Comparison of ENCODE assay signal across 9 cellular contexts in the genomic region with DNA sequence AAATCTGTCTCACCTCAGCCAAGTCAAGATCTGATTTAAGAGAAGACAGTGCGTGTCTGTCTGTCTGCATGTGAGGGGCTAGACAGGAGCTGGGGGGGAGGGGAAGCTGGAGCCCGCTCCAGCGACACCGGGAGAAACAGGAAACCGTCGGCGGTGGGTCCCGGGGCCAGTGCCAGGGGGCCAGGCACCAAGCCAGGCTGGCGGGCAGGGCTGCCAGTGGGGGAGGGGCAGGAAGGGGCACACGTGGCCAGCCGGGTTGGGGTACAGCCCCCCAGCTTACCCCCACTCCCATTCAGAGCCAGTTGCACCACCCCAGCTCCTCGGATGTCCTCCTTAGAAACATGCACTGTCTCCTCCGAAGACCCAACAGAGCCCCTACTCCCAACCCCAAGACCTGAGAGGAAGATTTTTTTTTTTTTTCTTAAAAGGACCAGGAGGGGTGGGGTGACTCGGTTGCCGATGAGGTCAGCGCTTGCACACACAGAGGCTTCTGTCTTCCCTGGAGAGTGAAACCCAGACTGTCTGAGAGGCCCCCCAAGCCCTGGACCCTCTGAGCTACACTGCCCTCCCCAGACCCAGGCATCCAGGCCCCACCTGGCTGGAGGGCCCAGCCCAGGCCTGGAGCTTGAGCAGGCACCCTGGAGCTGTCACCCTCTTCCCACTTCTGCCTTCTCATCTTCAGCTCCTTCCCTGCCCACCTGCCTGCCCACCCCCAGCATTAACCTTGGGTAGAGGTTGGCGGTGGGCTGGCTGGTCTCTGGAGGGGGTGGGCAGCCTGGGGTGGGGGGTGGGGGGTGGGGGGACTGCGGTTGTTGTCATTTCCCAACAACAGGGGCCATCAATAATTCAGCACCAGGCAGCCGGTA. TPM values are rescaled to one million over a fixed set of nuclear protein-coding genes. Genes with fewer than 3 reads are reported as not detected.
DNase-seq lines count a peak whose midpoint lies in the region; ATAC-seq and TF ChIP-seq lines count a peak whose summit lies in the region.
"Had no signal": no experiment of that assay in that cellular context is flagged by ENCODE, and none has a peak within 500 bp of the region (broad histone marks: within the 10 kb centered on the region; RNA-seq: fewer than 3 reads in every experiment).

No MANE protein-coding gene starts in this region.

- H3K79me2 ChIP-seq in smooth muscle cell (ENCODE audit: low read depth): peaks cover 61% of the 10 kb centered on the region

- peaks cover 27% of the 10 kb centered on the region for H3K4me1 Mint-ChIP-seq in activated naive CD8-positive, alpha-beta T cell (ENCODE audit: low read depth)

- peaks cover 74% of the 10 kb centered on the region for H4K20me1 ChIP-seq in smooth muscle cell (ENCODE audit: low read depth)

- no peaks in the 10 kb centered on the region for H3K9me3 Mint-ChIP-seq in activated naive CD8-positive, alpha-beta T cell (ENCODE audit: low read depth)

- H3K27me3 Mint-ChIP-seq in activated naive CD8-positive, alpha-beta T cell: no peaks in the 10 kb centered on the region

- H3K36me3 Mint-ChIP-seq in activated naive CD8-positive, alpha-beta T cell: no peaks in the 10 kb centered on the region

- no peak overlapping the region for H2AFZ ChIP-seq in smooth muscle cell (ENCODE audit: low read depth)

- H3K9me3 ChIP-seq in smooth muscle cell (replicated peaks; ENCODE audit: low read depth): no peaks in the 10 kb centered on the region

- no peaks in the 10 kb centered on the region for H3K27me3 ChIP-seq in smooth muscle cell (ENCODE audit: low read depth)

- 67% methylated on average over 15 of the region's 19 CpGs for WGBS in smooth muscle cell (ENCODE audit: low lambda C conversion rate)

- ATAC-seq in left ventricle myocardium superior: no peak
- no peak for ATAC-seq in HG02678 (IDR thresholded peaks at IDR 0.05; ENCODE audit: unreplicated experiment)

- intact Hi-C loops in left ventricle myocardium superior (cut with micrococcal nuclease): no loop called here

- TF ChIP-seq CTCF in smooth muscle cell (IDR thresholded peaks at IDR 0.05; ENCODE audit: borderline replicate concordance, insufficient read depth, poor library complexity, severe bottlenecking): no peak

- peak overlapping the region; percentile 97 for H3K27ac ChIP-seq in smooth muscle cell (ENCODE audit: low read depth)

- no peak overlapping the region for H3K9ac ChIP-seq in smooth muscle cell (ENCODE audit: low read depth)

- DNase-seq in EL: peak; percentile 40
- peak; percentile 63 for DNase-seq in left ventricle myocardium superior
- no peak for DNase-seq in smooth muscle cell (lab: John Stamatoyannopoulos, UW; ENCODE audit: unreplicated experiment)
- no peak for DNase-seq in T1000 (lab: John Stamatoyannopoulos, UW)
- no peak for DNase-seq in HuH-7 (ENCODE audit: low spot score)
- no peak for DNase-seq in DMS153 (lab: John Stamatoyannopoulos, UW)
- DNase-seq: SHP77 treated with DMSO at 0.1 percent for 48 hours had no signal

- H3K4me3 ChIP-seq in smooth muscle cell: no peak overlapping the region

- no peaks in the 10 kb centered on the region for H3K36me3 ChIP-seq in smooth muscle cell (ENCODE audit: low read depth)

- peaks cover 25% of the 10 kb centered on the region for H3F3A ChIP-seq in smooth muscle cell (ENCODE audit: low read depth)

- H3K27ac Mint-ChIP-seq in activated naive CD8-positive, alpha-beta T cell: peak overlapping the region; percentile 54

- peak overlapping the region; percentile 64 for H3K4me3 Mint-ChIP-seq in activated naive CD8-positive, alpha-beta T cell

- peaks cover 17% of the 10 kb centered on the region for H3K4me1 ChIP-seq in smooth muscle cell (ENCODE audit: low read depth)

- H3K4me2 ChIP-seq in smooth muscle cell: peak overlapping the region; percentile 59

RNA-seq across cellular contexts. Expression of a gene that starts 4.0 kb away (rescaled TPM):
- total RNA-seq in left ventricle myocardium superior (46.0 TPM), smooth muscle cell (20.5 and 43.9 TPM in 2 replicates)
- polyA plus RNA-seq in smooth muscle cell: 14.2 and 14.9 TPM in 2 replicates

RNA-seq across cellular contexts. Expression of a gene that starts 8.5 kb away (rescaled TPM):
- total RNA-seq in left ventricle myocardium superior (40.0 TPM), smooth muscle cell (26.0 and 27.4 TPM in 2 replicates)
- 34.6 and 39.0 TPM in 2 replicates for polyA plus RNA-seq in smooth muscle cell

RNA-seq across cellular contexts. Expression of a gene that starts 18.2 kb away (rescaled TPM):
- 37.1 TPM for total RNA-seq in left ventricle myocardium superior
- 12.6 and 13.6 TPM in 2 replicates for total RNA-seq in smooth muscle cell
- 18.4 and 19.5 TPM in 2 replicates for polyA plus RNA-seq in smooth muscle cell

RNA-seq across cellular contexts. Expression of a gene that starts 30.8 kb away (rescaled TPM):
- total RNA-seq in left ventricle myocardium superior (6.7 TPM), smooth muscle cell (5.0 and 5.9 TPM in 2 replicates)
- 12.0 and 12.1 TPM in 2 replicates for polyA plus RNA-seq in smooth muscle cell

RNA-seq across cellular contexts. Expression of a gene that starts 33.4 kb away (rescaled TPM):
- total RNA-seq in left ventricle myocardium superior (17.2 TPM), smooth muscle cell (12.6 and 35.4 TPM in 2 replicates)
- 22.4 and 23.4 TPM in 2 replicates for polyA plus RNA-seq in smooth muscle cell

Comparison
In these comparisons a context has a peak if more than half of its experiments do, and no peak if none do; other contexts are left out.
1. DNase-seq: peak in EL (single experiment) and left ventricle myocardium superior (single experiment); none in smooth muscle cell (single experiment), T1000 (single experiment), HuH-7 (single experiment) and DMS153 (single experiment).